Comparison of ENCODE assay signal across 8 cellular contexts in genomic region chr2:174632847-174633620, GRCh38. TPM values are rescaled to one million over a fixed set of nuclear protein-coding genes. Genes with fewer than 3 reads are reported as not detected.
DNase-seq lines count a peak whose midpoint lies in the region; ATAC-seq, FAIRE-seq and TF ChIP-seq lines count a peak whose summit lies in the region.

No MANE protein-coding gene starts in this region.

- TF ChIP-seq EP300 in upper lobe of left lung (IDR thresholded peaks at IDR 0.05) = no peak

- H3K4me1 Mint-ChIP-seq in T-helper 1 cell treated with Interleukin-12 subunit alpha and Interleukin-12 subunit beta and Interleukin-4 antibody, amounts not matched to agents 30 μg/mL and 1 μg/mL, for 36 hours (ENCODE audit: low read depth) = peaks cover 66% of the 10 kb centered on the region

- H2AFZ ChIP-seq in DND-41 (ENCODE audit: low read depth, low read length) = peak overlapping the region; percentile 45

- H3K27ac Mint-ChIP-seq in T-helper 1 cell treated with Interleukin-12 subunit alpha and Interleukin-12 subunit beta and Interleukin-4 antibody, amounts not matched to agents 30 μg/mL and 1 μg/mL, for 36 hours = peak overlapping the region; percentile 91

- H3K4me3 ChIP-seq in DND-41 (ENCODE audit: low read depth in 1 of 2, low read length in 2 of 2) = peak overlapping the region; percentile 46 to 53
- H3K4me3 ChIP-seq in upper lobe of left lung = peak overlapping the region in 3 of 4 donors; percentile 22 to 45 (median 36)

- H3K9me3 ChIP-seq in DND-41 (ENCODE audit: insufficient read depth, low read length, severe bottlenecking) (no peaks in the 10 kb centered on the region), upper lobe of left lung (no peaks in the 10 kb centered on the region)

- H3K9me3 Mint-ChIP-seq in T-helper 1 cell treated with Interleukin-12 subunit alpha and Interleukin-12 subunit beta and Interleukin-4 antibody, amounts not matched to agents 30 μg/mL and 1 μg/mL, for 36 hours = no peaks in the 10 kb centered on the region

- TF ChIP-seq CTCF in DND-41 (IDR thresholded peaks at IDR 0.05; ENCODE audit: borderline replicate concordance, extremely low read depth, low read length, poor library complexity, severe bottlenecking) (no peak), upper lobe of left lung (IDR thresholded peaks at IDR 0.05) (no peak), D721Med (IDR thresholded peaks at IDR 0.05; ENCODE audit: insufficient read depth, missing control alignments) (no peak)

- peaks cover 51% of the 10 kb centered on the region for H3K36me3 Mint-ChIP-seq in T-helper 1 cell treated with Interleukin-12 subunit alpha and Interleukin-12 subunit beta and Interleukin-4 antibody, amounts not matched to agents 30 μg/mL and 1 μg/mL, for 36 hours (ENCODE audit: low read depth)

- H3K79me2 ChIP-seq in DND-41 (ENCODE audit: insufficient read depth, low read length) = peaks cover 81% of the 10 kb centered on the region

- H4K20me1 ChIP-seq in DND-41 (ENCODE audit: insufficient read depth, low read length) = no peaks in the 10 kb centered on the region

- H3K27ac ChIP-seq in DND-41 (ENCODE audit: low read length) (peak overlapping the region; percentile 99), upper lobe of left lung (peak overlapping the region; percentile 81 to 83 (median 82))

- peak in 1 of 4 donors; percentile 19 for TF ChIP-seq POLR2A in upper lobe of left lung (IDR thresholded peaks at IDR 0.05)

- peak overlapping the region; percentile 65 for H3K9ac ChIP-seq in DND-41 (ENCODE audit: low read depth, low read length)

- no peak for FAIRE-seq in D721Med (lab: Jason Lieb, UNC)

- peak overlapping the region; percentile 71 for H3K4me2 ChIP-seq in DND-41 (ENCODE audit: insufficient read depth, low read length)

- peak; percentile 15 for ATAC-seq in DND-41 (ENCODE audit: insufficient read depth, low read depth)
- peak; percentile 32 for ATAC-seq in GM21619 (IDR thresholded peaks at IDR 0.05; ENCODE audit: unreplicated experiment)
- peak in 1 of 2 donors; percentile 39 for ATAC-seq in upper lobe of left lung (ENCODE audit: low FRiP score in 2 of 2)

- H3K36me3 ChIP-seq in DND-41 (ENCODE audit: insufficient read depth, low read length) = peaks cover 37% of the 10 kb centered on the region
- H3K36me3 ChIP-seq in upper lobe of left lung = peaks cover 0 to 3% (median 0%) of the 10 kb centered on the region in 4 donors

- H3K4me1 ChIP-seq in DND-41 (ENCODE audit: insufficient read depth, low read length) (peaks cover 64% of the 10 kb centered on the region), upper lobe of left lung (peaks cover 0 to 16% (median 13%) of the 10 kb centered on the region in 4 donors)

- POLR2A ChIA-PET in HEK293T (lab: Yijun Ruan, JAX) = no interaction called here

- H3K4me3 Mint-ChIP-seq in T-helper 1 cell treated with Interleukin-12 subunit alpha and Interleukin-12 subunit beta and Interleukin-4 antibody, amounts not matched to agents 30 μg/mL and 1 μg/mL, for 36 hours = peak overlapping the region; percentile 91

- CTCF ChIA-PET in HEK293T (lab: Yijun Ruan, JAX) = interaction anchor here (0.6 to 0.9 kb wide), 2 partner anchors 116 to 240 kb away, joined by 4 to 6 read pairs; no protein-coding TSS in a partner anchor

- DNase-seq in DND-41 (peak; percentile 23), inferior parietal cortex (ENCODE audit: extremely low spot score) (peak; percentile 13), upper lobe of left lung (no peak), activated gamma-delta T cell treated with Interleukin-2 at 50 U/mL for 16 hours (no peak), HEK293T (ENCODE audit: extremely low spot score) (no peak), D721Med (ENCODE audit: insufficient read length, low spot score) (no peak)

- no peaks in the 10 kb centered on the region for H3K27me3 Mint-ChIP-seq in T-helper 1 cell treated with Interleukin-12 subunit alpha and Interleukin-12 subunit beta and Interleukin-4 antibody, amounts not matched to agents 30 μg/mL and 1 μg/mL, for 36 hours (ENCODE audit: low read depth)

- H3K27me3 ChIP-seq in DND-41 (ENCODE audit: insufficient read depth, low read length, poor library complexity) (no peaks in the 10 kb centered on the region), upper lobe of left lung (no peaks in the 10 kb centered on the region)

- WGBS in upper lobe of left lung, 2 donors = 36 to 40% methylated on average over 7 of the region's 7 CpGs

TF ChIP-seq in HEK293T, 16 proteins besides CTCF, POLR2A, EP300 and RAD21:
- TF ChIP-seq ZNF384 (IDR thresholded peaks at IDR 0.05) (no peak), TARDBP (IDR thresholded peaks at IDR 0.05) (no peak), ELF4 (IDR thresholded peaks at IDR 0.05) (no peak), SUZ12 (IDR thresholded peaks at IDR 0.05) (no peak), FOXA1 (IDR thresholded peaks at IDR 0.05) (no peak), FOXM1 (IDR thresholded peaks at IDR 0.05; ENCODE audit: borderline replicate concordance) (no peak), LEF1 (IDR thresholded peaks at IDR 0.05; ENCODE audit: borderline replicate concordance) (no peak)
- TF ChIP-seq, protein P1, sequence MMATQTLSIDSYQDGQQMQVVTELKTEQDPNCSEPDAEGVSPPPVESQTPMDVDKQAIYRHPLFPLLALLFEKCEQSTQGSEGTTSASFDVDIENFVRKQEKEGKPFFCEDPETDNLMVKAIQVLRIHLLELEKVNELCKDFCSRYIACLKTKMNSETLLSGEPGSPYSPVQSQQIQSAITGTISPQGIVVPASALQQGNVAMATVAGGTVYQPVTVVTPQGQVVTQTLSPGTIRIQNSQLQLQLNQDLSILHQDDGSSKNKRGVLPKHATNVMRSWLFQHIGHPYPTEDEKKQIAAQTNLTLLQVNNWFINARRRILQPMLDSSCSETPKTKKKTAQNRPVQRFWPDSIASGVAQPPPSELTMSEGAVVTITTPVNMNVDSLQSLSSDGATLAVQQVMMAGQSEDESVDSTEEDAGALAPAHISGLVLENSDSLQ (IDR thresholded peaks at IDR 0.05) = no peak

RNA-seq across cellular contexts. Expression of gene WIPF1, which starts 35.4 kb away (rescaled TPM):
- 10 to 100 TPM; 25.1 to 79.0 (median 48.9) TPM for total RNA-seq in upper lobe of left lung

Comparison
In these comparisons a context has a peak if more than half of its experiments do, and no peak if none do; other contexts are left out.
1. DNase-seq: peak in DND-41 (single experiment) and inferior parietal cortex (single experiment); none in upper lobe of left lung (0 of 2), activated gamma-delta T cell treated with Interleukin-2 at 50 U/mL for 16 hours (single experiment), HEK293T (single experiment) and D721Med (single experiment).